In genomic region chr5:7815757-7816534, GRCh38 we compare ENCODE assay signal across 9 cellular contexts. TPM values are rescaled to one million over a fixed set of nuclear protein-coding genes. Genes with fewer than 3 reads are reported as not detected.
DNase-seq lines count a peak whose midpoint lies in the region; ATAC-seq, FAIRE-seq and TF ChIP-seq lines count a peak whose summit lies in the region.
"Had no signal": no experiment of that assay in that cellular context is flagged by ENCODE, and none has a peak within 500 bp of the region (broad histone marks: within the 10 kb centered on the region; RNA-seq: fewer than 3 reads in every experiment).

No MANE protein-coding gene starts in this region.

- FAIRE-seq in D721Med (lab: Jason Lieb, UNC), result no peak
- no peak for FAIRE-seq in pancreas (lab: Jason Lieb, UNC)
- FAIRE-seq: endometrium had no signal

- no peak for DNase-seq in D721Med (ENCODE audit: insufficient read length, low spot score)
- DNase-seq in HS-27A (ENCODE audit: low read depth), result peak; percentile 30
- peak; percentile 64 for DNase-seq in RPMI8226
- DNase-seq in activated effector memory CD4-positive, alpha-beta T cell treated with Interleukin-2 at 50 U/mL for 16 hours, result peak; percentile 32
- peak; percentile 74 for DNase-seq in globus pallidus (ENCODE audit: low spot score)
- DNase-seq in pancreas, result peak; percentile 66 to 94 (median 84)
- DNase-seq in tibial nerve (ENCODE audit: low spot score in 2 of 2), result peak; percentile 74 to 85

- no peaks in the 10 kb centered on the region for H3K27me3 ChIP-seq in pancreas
- no peaks in the 10 kb centered on the region for H3K27me3 ChIP-seq in tibial nerve

- H3K9me3 ChIP-seq in pancreas (no peaks in the 10 kb centered on the region), tibial nerve (no peaks in the 10 kb centered on the region)

- H3K27ac ChIP-seq in pancreas (no peak overlapping the region), tibial nerve (no peak overlapping the region)

- TF ChIP-seq POLR2A in tibial nerve (IDR thresholded peaks at IDR 0.05), result no peak

- no peaks in the 10 kb centered on the region for H3K36me3 ChIP-seq in pancreas
- no peaks in the 10 kb centered on the region for H3K36me3 ChIP-seq in tibial nerve

- H3K4me1 ChIP-seq in pancreas (no peaks in the 10 kb centered on the region), tibial nerve (peaks cover 0 to 5% (median 0%) of the 10 kb centered on the region in 4 donors)

- WGBS in pancreas, 2 donors, result 27 to 31% methylated on average over 15 of the region's 15 CpGs
- 24% methylated on average over 14 to 15 of the region's 15 CpGs for WGBS in tibial nerve, 2 donors

- no peak for TF ChIP-seq EP300 in tibial nerve (IDR thresholded peaks at IDR 0.05)

- ATAC-seq in GM21390 (IDR thresholded peaks at IDR 0.05; ENCODE audit: unreplicated experiment) (peak; percentile 90), pancreas (peak; percentile 98 to 100 (median 99))

- intact Hi-C loops in pancreas (cut with DNase I), result no loop called here

- TF ChIP-seq CTCF in D721Med (IDR thresholded peaks at IDR 0.05; ENCODE audit: insufficient read depth, missing control alignments) (peak; percentile 86), pancreas (IDR thresholded peaks at IDR 0.05) (peak; percentile 82 to 86 (median 84)), tibial nerve (IDR thresholded peaks at IDR 0.05) (peak; percentile 70 to 87 (median 84))

- no peak overlapping the region for H3K4me3 ChIP-seq in pancreas
- no peak overlapping the region for H3K4me3 ChIP-seq in tibial nerve

RNA-seq across cellular contexts. Expression of gene CFAP90, which starts 35.0 kb away (rescaled TPM):
- total RNA-seq in pancreas (1 to 10 TPM in 3 of 6 donors, under 1 TPM in 3; 0.61 to 1.7 (median 1.1) TPM), tibial nerve (not detected)
- polyA plus RNA-seq in pancreas, result 1 to 10 TPM; 2.1 to 7.4 TPM

RNA-seq across cellular contexts. Expression of gene FASTKD3, which starts 52.9 kb away (rescaled TPM):
- total RNA-seq in pancreas (1 to 10 TPM; 1.8 to 6.6 (median 2.6) TPM), tibial nerve (10 to 100 TPM in 1 of 4 donors, 1 to 10 TPM in 3; 4.7 to 16.0 (median 8.2) TPM)
- polyA plus RNA-seq in pancreas, result 10 to 100 TPM in 1 of 2 donors, 1 to 10 TPM in 1; 8.4 to 10.3 TPM

RNA-seq across cellular contexts. Expression of gene MTRR, which starts 53.0 kb away (rescaled TPM):
- total RNA-seq in pancreas (10 to 100 TPM; 18.4 to 27.8 (median 20.2) TPM), tibial nerve (10 to 100 TPM; 34.3 to 48.0 (median 41.8) TPM)
- 10 to 100 TPM in 1 of 2 donors, 1 to 10 TPM in 1; 6.8 to 15.1 TPM for polyA plus RNA-seq in pancreas
